8 cellular contexts compared by ENCODE assay signal in genomic region chr10:32139223-32140073, GRCh38.
DNase-seq lines count a peak whose midpoint lies in the region; ATAC-seq and TF ChIP-seq lines count a peak whose summit lies in the region.

No MANE protein-coding gene starts in this region.

- CTCF ChIA-PET in CD8-positive, alpha-beta memory T cell (lab: Charles Lee) = interaction anchor here (1.4 kb wide), 1 partner anchor 11 kb away, joined by 3 read pairs; no protein-coding TSS in a partner anchor

- POLR2A ChIA-PET in CD8-positive, alpha-beta memory T cell (lab: Charles Lee) = no interaction called here

- H3K4me3 Mint-ChIP-seq in CD8-positive, alpha-beta memory T cell = no peak overlapping the region

- no peak for TF ChIP-seq EP300 in sigmoid colon (IDR thresholded peaks at IDR 0.05)

- H3K4me1 Mint-ChIP-seq in CD8-positive, alpha-beta memory T cell = no peaks in the 10 kb centered on the region

- peak in 1 of 2 donors; percentile 57 for TF ChIP-seq POLR2A in adrenal gland (IDR thresholded peaks at IDR 0.05)
- no peak for TF ChIP-seq POLR2A in sigmoid colon (IDR thresholded peaks at IDR 0.05)

- intact Hi-C loops in adrenal gland (cut with DNase I) = loop anchor here in 1 of 2 donors (10.0 kb wide), 1 partner anchor 85 kb away; the partner anchor contains the start of gene KIF5B
- intact Hi-C loops in sigmoid colon (cut with DNase I) = no loop called here

- H2AFZ ChIP-seq in hepatocyte = no peak overlapping the region

- WGBS in adrenal gland, 4 donors = 31 to 42% (median 35%) methylated on average over 10 to 12 of the region's 12 CpGs
- WGBS in hepatocyte (ENCODE audit: low lambda C conversion rate, missing lambda C conversion rate) = 50% methylated on average over 12 of the region's 12 CpGs
- WGBS in sigmoid colon, 2 donors = 37 to 45% methylated on average over 12 of the region's 12 CpGs

- TF ChIP-seq CTCF in adrenal gland (IDR thresholded peaks at IDR 0.05) (no peak), hepatocyte (IDR thresholded peaks at IDR 0.05; ENCODE audit: poor library complexity) (no peak), sigmoid colon (IDR thresholded peaks at IDR 0.05) (no peak)

- no peaks in the 10 kb centered on the region for H3K9me3 ChIP-seq in adrenal gland (replicated peaks in 1 of 3)
- H3K9me3 ChIP-seq in hepatocyte (ENCODE audit: low read depth) = no peaks in the 10 kb centered on the region
- H3K9me3 ChIP-seq in sigmoid colon = no peaks in the 10 kb centered on the region
- no peaks in the 10 kb centered on the region for H3K9me3 ChIP-seq in CD8-positive, alpha-beta memory T cell (ENCODE audit: low read length)

- peaks cover 0 to 3% of the 10 kb centered on the region in 2 donors for H3K27me3 Mint-ChIP-seq in CD8-positive, alpha-beta memory T cell

- DNase-seq in DMS 273 treated with DMSO at 0.1 percent for 48 hours (lab: John Stamatoyannopoulos, UW) (peak; percentile 19), M059J (ENCODE audit: low read depth) (peak; percentile 90), adrenal gland (peak; percentile 86 to 96 (median 95)), hepatocyte (ENCODE audit: low spot score) (peak; percentile 79), sigmoid colon (peak; percentile 89)
- no peak for DNase-seq in activated T-cell treated with anti-CD3 and anti-CD28 coated beads, Interleukin-2, amount 50 U/mL, for 48 hours
- DNase-seq in CD8-positive, alpha-beta memory T cell = no peak

- H3K27ac ChIP-seq in adrenal gland = peak overlapping the region in 4 of 5 donors; percentile 52 to 83 (median 67)
- H3K27ac ChIP-seq in hepatocyte = peak overlapping the region; percentile 30
- H3K27ac ChIP-seq in sigmoid colon = peak overlapping the region; percentile 13 to 75 (median 33)
- no peak overlapping the region for H3K27ac ChIP-seq in CD8-positive, alpha-beta memory T cell (ENCODE audit: low read depth, low read length)

- no peaks in the 10 kb centered on the region for H3K9me3 Mint-ChIP-seq in CD8-positive, alpha-beta memory T cell

- H3K36me3 Mint-ChIP-seq in CD8-positive, alpha-beta memory T cell = no peaks in the 10 kb centered on the region

- H3K4me1 ChIP-seq in adrenal gland (replicated peaks in 1 of 2) = peaks cover 10 to 12% of the 10 kb centered on the region in 2 donors
- no peaks in the 10 kb centered on the region for H3K4me1 ChIP-seq in hepatocyte (ENCODE audit: insufficient read depth)
- H3K4me1 ChIP-seq in sigmoid colon = peaks cover 0 to 5% (median 2%) of the 10 kb centered on the region in 4 donors
- H3K4me1 ChIP-seq in CD8-positive, alpha-beta memory T cell (ENCODE audit: insufficient read depth, low read length) = no peaks in the 10 kb centered on the region

- H4K20me1 ChIP-seq in hepatocyte (ENCODE audit: insufficient read depth, poor library complexity, severe bottlenecking) = no peaks in the 10 kb centered on the region

- no peaks in the 10 kb centered on the region for H3K79me2 ChIP-seq in hepatocyte

- peak overlapping the region; percentile 28 for H3K4me2 ChIP-seq in hepatocyte

- H3K36me3 ChIP-seq in adrenal gland (replicated peaks in 1 of 2) (no peaks in the 10 kb centered on the region), hepatocyte (replicated peaks; ENCODE audit: insufficient read depth, low read depth) (no peaks in the 10 kb centered on the region), sigmoid colon (no peaks in the 10 kb centered on the region)
- no peaks in the 10 kb centered on the region for H3K36me3 ChIP-seq in CD8-positive, alpha-beta memory T cell (ENCODE audit: insufficient read depth, low read length)

- no peaks in the 10 kb centered on the region for H3K27me3 ChIP-seq in adrenal gland
- no peaks in the 10 kb centered on the region for H3K27me3 ChIP-seq in hepatocyte
- H3K27me3 ChIP-seq in sigmoid colon = no peaks in the 10 kb centered on the region
- no peaks in the 10 kb centered on the region for H3K27me3 ChIP-seq in CD8-positive, alpha-beta memory T cell (ENCODE audit: insufficient read depth, low read length, poor library complexity, severe bottlenecking)

- no peak for ATAC-seq in GM19035 (IDR thresholded peaks at IDR 0.05; ENCODE audit: unreplicated experiment)

- peak overlapping the region in 1 of 8 donors; percentile 55 for H3K27ac Mint-ChIP-seq in CD8-positive, alpha-beta memory T cell

- no peaks in the 10 kb centered on the region for H3K9me2 ChIP-seq in hepatocyte (replicated peaks; ENCODE audit: insufficient read depth)

- H3K4me3 ChIP-seq in adrenal gland (no peak overlapping the region), hepatocyte (no peak overlapping the region), sigmoid colon (no peak overlapping the region)
- no peak overlapping the region for H3K4me3 ChIP-seq in CD8-positive, alpha-beta memory T cell (ENCODE audit: low read length)

Comparison
In these comparisons a context has a peak if more than half of its experiments do, and no peak if none do; other contexts are left out.
1. DNase-seq: peak in DMS 273 treated with DMSO at 0.1 percent for 48 hours (single experiment), M059J (single experiment), adrenal gland (7 of 7), hepatocyte (single experiment) and sigmoid colon (single experiment); none in activated T-cell treated with anti-CD3 and anti-CD28 coated beads, Interleukin-2, amount 50 U/mL, for 48 hours (0 of 2) and CD8-positive, alpha-beta memory T cell (0 of 5).